11 cellular contexts compared by ENCODE assay signal in the genomic region with DNA sequence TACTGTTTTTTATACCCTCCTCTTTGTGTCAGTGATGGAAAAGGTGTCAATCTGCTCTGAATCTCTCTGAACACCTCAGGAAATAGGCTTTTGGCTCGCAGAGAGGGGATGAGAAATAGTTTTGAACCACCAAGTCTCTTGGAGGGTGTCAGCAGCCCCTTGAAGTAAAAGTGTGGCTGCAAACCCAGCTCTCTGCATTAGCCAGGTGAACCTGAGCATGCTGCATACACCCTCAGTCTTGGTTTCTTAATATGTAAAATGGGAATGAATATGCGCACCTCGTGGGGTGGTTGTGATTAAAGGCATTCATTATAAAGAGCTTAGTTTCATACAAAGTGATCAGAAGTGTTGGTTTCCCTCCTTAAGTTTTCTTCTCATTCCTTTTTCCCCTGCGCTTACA. TPM values are rescaled to one million over a fixed set of nuclear protein-coding genes. Genes with fewer than 3 reads are reported as not detected.
DNase-seq lines count a peak whose midpoint lies in the region; ATAC-seq and TF ChIP-seq lines count a peak whose summit lies in the region.
"Had no signal": no experiment of that assay in that cellular context is flagged by ENCODE, and none has a peak within 500 bp of the region (broad histone marks: within the 10 kb centered on the region; RNA-seq: fewer than 3 reads in every experiment).

No MANE protein-coding gene starts in this region.

- no peak overlapping the region for H2BK120ac ChIP-seq in trophoblast cell (ENCODE audit: insufficient read depth, low read length, poor library complexity)

- H2BK5ac ChIP-seq in trophoblast cell (ENCODE audit: low read depth, low read length, poor library complexity) = no peak overlapping the region

- H4K91ac ChIP-seq in trophoblast cell (ENCODE audit: low read depth, low read length) = no peak overlapping the region

- H3K9me3 ChIP-seq in CD4-positive, CD25-positive, alpha-beta regulatory T cell (ENCODE audit: control insufficient read depth in 2 of 2, low read length in 2 of 2) = no peaks in the 10 kb centered on the region
- H3K9me3 ChIP-seq in OCI-LY7 (ENCODE audit: low read length) = no peaks in the 10 kb centered on the region
- H3K9me3 ChIP-seq in endocrine pancreas (ENCODE audit: control insufficient read depth, low read length) = no peaks in the 10 kb centered on the region
- H3K9me3 ChIP-seq in trophoblast cell (ENCODE audit: insufficient read depth, low read depth, low read length) = no peaks in the 10 kb centered on the region
- H3K9me3 ChIP-seq: testis had no signal

- peak overlapping the region; percentile 89 for H3K4me3 ChIP-seq in CD4-positive, CD25-positive, alpha-beta regulatory T cell (ENCODE audit: low read depth, low read length)
- H3K4me3 ChIP-seq in OCI-LY7 (ENCODE audit: low read depth, low read length, poor library complexity, severe bottlenecking) (peak overlapping the region; percentile 84), endocrine pancreas (ENCODE audit: control insufficient read depth, insufficient read depth, low read length) (peak overlapping the region; percentile 89), trophoblast cell (ENCODE audit: low read depth, low read length) (no peak overlapping the region)

- POLR2A ChIA-PET in OCI-LY7 (lab: Charles Lee) = interaction anchor here (0.7 to 2.2 kb wide), 7 partner anchors 16 to 1252 kb away, joined by 3 to 14 read pairs (median 6); a partner anchor contains a TSS

- no peak overlapping the region for H3K14ac ChIP-seq in trophoblast cell (ENCODE audit: low read length)

- no peak overlapping the region for H2AK5ac ChIP-seq in trophoblast cell (ENCODE audit: low read length)

- H2BK12ac ChIP-seq in trophoblast cell (ENCODE audit: low read length) = no peak overlapping the region

- H3K27me3 Mint-ChIP-seq in CD4-positive, CD25-positive, alpha-beta regulatory T cell = peaks cover 6% of the 10 kb centered on the region
- no peaks in the 10 kb centered on the region for H3K27me3 Mint-ChIP-seq in progenitor cell of endocrine pancreas

- peaks cover 12 to 60% (median 43%) of the 10 kb centered on the region in 4 donors for H3K4me1 Mint-ChIP-seq in CD4-positive, CD25-positive, alpha-beta regulatory T cell
- peaks cover 12% of the 10 kb centered on the region for H3K4me1 Mint-ChIP-seq in progenitor cell of endocrine pancreas (ENCODE audit: low read depth)

- CTCF ChIA-PET in OCI-LY7 (lab: Charles Lee; ENCODE audit: unreplicated experiment) = no interaction called here

- H3K9me2 ChIP-seq in OCI-LY7 (ENCODE audit: insufficient read depth, low read length) = no peaks in the 10 kb centered on the region

- no peak overlapping the region for H3K18ac ChIP-seq in trophoblast cell (ENCODE audit: low read length)

- no peak overlapping the region for H3K4ac ChIP-seq in trophoblast cell (ENCODE audit: low read depth, low read length)

- peak overlapping the region; percentile 99 for H3K27ac ChIP-seq in CD4-positive, CD25-positive, alpha-beta regulatory T cell (ENCODE audit: insufficient read depth, low read length, poor library complexity, severe bottlenecking)
- peak overlapping the region; percentile 67 for H3K27ac ChIP-seq in OCI-LY7 (ENCODE audit: low read depth, low read length, poor library complexity, severe bottlenecking)
- no peak overlapping the region for H3K27ac ChIP-seq in trophoblast cell (ENCODE audit: low read depth, low read length)

- peak overlapping the region; percentile 94 for H3K9ac ChIP-seq in endocrine pancreas (ENCODE audit: control insufficient read depth, insufficient read depth, low read length)
- H3K9ac ChIP-seq in trophoblast cell (ENCODE audit: low read length) = no peak overlapping the region

- H3K23ac ChIP-seq in trophoblast cell (ENCODE audit: low read length) = no peak overlapping the region

- H3K79me2 ChIP-seq in OCI-LY7 (ENCODE audit: insufficient read depth, low read depth, low read length) = peaks cover 10% of the 10 kb centered on the region; the same call in 1 of the 2 replicates
- peaks cover 8% of the 10 kb centered on the region for H3K79me2 ChIP-seq in trophoblast cell (ENCODE audit: control insufficient read depth, insufficient read depth, low read length, poor library complexity)

- peak overlapping the region; percentile 96 to 99 (median 98) for H3K27ac Mint-ChIP-seq in CD4-positive, CD25-positive, alpha-beta regulatory T cell
- H3K27ac Mint-ChIP-seq in progenitor cell of endocrine pancreas = no peak overlapping the region

- peak overlapping the region; percentile 92 to 97 (median 94) for H3K4me3 Mint-ChIP-seq in CD4-positive, CD25-positive, alpha-beta regulatory T cell
- H3K4me3 Mint-ChIP-seq in progenitor cell of endocrine pancreas (ENCODE audit: low read depth) = peak overlapping the region; percentile 77

- H3K79me1 ChIP-seq in trophoblast cell (ENCODE audit: low read length) = peaks cover 13% of the 10 kb centered on the region

- H3K4me2 ChIP-seq in OCI-LY7 (ENCODE audit: low read length) (peak overlapping the region; percentile 86), trophoblast cell (ENCODE audit: low read length) (no peak overlapping the region)

- intact Hi-C loops in OCI-LY7 (cut with micrococcal nuclease; ENCODE audit: unreplicated experiment) = loop anchor here (2.0 kb wide), 1 partner anchor 353 kb away; a partner anchor contains a TSS

- H3K27me3 ChIP-seq in CD4-positive, CD25-positive, alpha-beta regulatory T cell (ENCODE audit: control insufficient read depth, insufficient read depth, low read length) = no peaks in the 10 kb centered on the region
- no peaks in the 10 kb centered on the region for H3K27me3 ChIP-seq in endocrine pancreas (ENCODE audit: control insufficient read depth, insufficient read depth, low read length)
- H3K27me3 ChIP-seq in trophoblast cell (ENCODE audit: insufficient read depth, low read length) = no peaks in the 10 kb centered on the region
- H3K27me3 ChIP-seq: testis had no signal

- WGBS in trophoblast cell (ENCODE audit: extremely low coverage, insufficient coverage, insufficient read length) = no CpG with 5 or more reads among the region's 4 CpGs

- peaks cover 6% of the 10 kb centered on the region for H3K36me3 ChIP-seq in CD4-positive, CD25-positive, alpha-beta regulatory T cell (ENCODE audit: control insufficient read depth, insufficient read depth, low read length)
- H3K36me3 ChIP-seq in OCI-LY7 (ENCODE audit: insufficient read depth, low read length) = 0 out of 2 replicates have a peak, but pooled peaks cover 8% of the 10 kb centered on the region
- H3K36me3 ChIP-seq in endocrine pancreas (ENCODE audit: control insufficient read depth, insufficient read depth, low read length) = no peaks in the 10 kb centered on the region
- H3K36me3 ChIP-seq in trophoblast cell (ENCODE audit: control insufficient read depth in 1 of 2, insufficient read depth in 2 of 2, low read length in 2 of 2) = no peaks in the 10 kb centered on the region

- H3K36me3 Mint-ChIP-seq in CD4-positive, CD25-positive, alpha-beta regulatory T cell = peaks cover 19% of the 10 kb centered on the region
- peaks cover 3% of the 10 kb centered on the region for H3K36me3 Mint-ChIP-seq in progenitor cell of endocrine pancreas (ENCODE audit: insufficient read depth)

- peaks cover 38% of the 10 kb centered on the region for H3K4me1 ChIP-seq in CD4-positive, CD25-positive, alpha-beta regulatory T cell (ENCODE audit: control insufficient read depth, insufficient read depth, low read length, poor library complexity, severe bottlenecking)
- H3K4me1 ChIP-seq in OCI-LY7 (ENCODE audit: insufficient read depth, low read length, poor library complexity, severe bottlenecking) (peaks cover 67% of the 10 kb centered on the region), endocrine pancreas (ENCODE audit: control insufficient read depth, insufficient read depth, low read length) (no peaks in the 10 kb centered on the region), trophoblast cell (ENCODE audit: control insufficient read depth in 1 of 2, insufficient read depth in 2 of 2, low read length in 2 of 2) (peaks cover 13 to 14% of the 10 kb centered on the region in 2 experiments)

- H3K9me3 Mint-ChIP-seq in CD4-positive, CD25-positive, alpha-beta regulatory T cell = peaks cover 0 to 3% (median 0%) of the 10 kb centered on the region in 7 donors
- no peaks in the 10 kb centered on the region for H3K9me3 Mint-ChIP-seq in progenitor cell of endocrine pancreas (ENCODE audit: low read depth)

- H4K12ac ChIP-seq in trophoblast cell (ENCODE audit: low read depth, low read length) = no peak overlapping the region

- no TSS peak for BruUV-seq in OCI-LY7 (replicated peaks; lab: Mats Ljungman, UMichigan)

- no peak for ATAC-seq in CD4-positive, CD25-positive, alpha-beta regulatory T cell (ENCODE audit: low read depth in 2 of 2)
- no peak for ATAC-seq in HG02884 (IDR thresholded peaks at IDR 0.05; ENCODE audit: unreplicated experiment)

- DNase-seq in CD4-positive, CD25-positive, alpha-beta regulatory T cell = no peak
- no peak for DNase-seq in OCI-LY7 (ENCODE audit: low spot score)
- DNase-seq in progenitor cell of endocrine pancreas (ENCODE audit: low spot score, unreplicated experiment) = no peak
- no peak for DNase-seq in NCI-H774 (lab: John Stamatoyannopoulos, UW)
- DNase-seq in NCI-H1417 treated with DMSO at 0.1 percent for 48 hours (lab: John Stamatoyannopoulos, UW) = no peak
- no peak for DNase-seq in trophoblast cell
- DNase-seq: DMS79; NK-92 treated with Interleukin-12 subunit alpha and Interleukin-12 subunit beta, amount 100 ng/mL, for 24 hours; testis had no signal

- no peak for TF ChIP-seq CTCF in OCI-LY7 (conservative IDR thresholded peaks at IDR 0.05; ENCODE audit: low read length)
- TF ChIP-seq CTCF in progenitor cell of endocrine pancreas (IDR thresholded peaks at IDR 0.05; ENCODE audit: unreplicated experiment) = no peak

- H2AFZ ChIP-seq in OCI-LY7 (ENCODE audit: low read length) (no peak overlapping the region), trophoblast cell (ENCODE audit: insufficient read depth, low read length, poor library complexity) (no peak overlapping the region)

- no peaks in the 10 kb centered on the region for H4K20me1 ChIP-seq in OCI-LY7 (ENCODE audit: insufficient read depth, low read length)

- no peak overlapping the region for H4K8ac ChIP-seq in trophoblast cell (ENCODE audit: low read depth, low read length)

RNA-seq across cellular contexts. Expression of a gene that starts 1.4 kb away (rescaled TPM):
- total RNA-seq in CD4-positive, CD25-positive, alpha-beta regulatory T cell = 25.9 TPM
- 10 to 100 TPM; 31.3 to 42.9 (median 35.4) TPM for polyA plus RNA-seq in CD4-positive, CD25-positive, alpha-beta regulatory T cell
- total RNA-seq in OCI-LY7 (2014; rRNA removed; shearing (Covaris generic)) = 3.4 and 3.5 TPM in 2 replicates
- total RNA-seq in OCI-LY7 (2022) (11.9 and 12.5 TPM in 2 replicates), progenitor cell of endocrine pancreas (16.2 and 19.6 TPM in 2 replicates)
- polyA plus RNA-seq in trophoblast cell (2013) = 8.5 and 8.7 TPM in 2 replicates

RNA-seq across cellular contexts. Expression of a gene that starts 39.7 kb away (rescaled TPM):
- 3.3 TPM for total RNA-seq in CD4-positive, CD25-positive, alpha-beta regulatory T cell
- polyA plus RNA-seq in CD4-positive, CD25-positive, alpha-beta regulatory T cell = under 1 TPM in 3 of 4 donors, not detected in 1; 0.13 to 0.49 (median 0.16) TPM
- 0.41 and 0.75 TPM in 2 replicates for total RNA-seq in OCI-LY7 (2014; rRNA removed; shearing (Covaris generic))
- total RNA-seq in OCI-LY7 (2022) = 0.46 and 0.90 TPM in 2 replicates
- total RNA-seq in progenitor cell of endocrine pancreas = 1.3 and 1.5 TPM in 2 replicates
- 0.01 and 0.03 TPM in 2 replicates for polyA plus RNA-seq in trophoblast cell (2013)

RNA-seq across cellular contexts. Expression of a gene that starts 56.5 kb away (rescaled TPM):
- total RNA-seq in CD4-positive, CD25-positive, alpha-beta regulatory T cell = not detected
- not detected for polyA plus RNA-seq in CD4-positive, CD25-positive, alpha-beta regulatory T cell
- total RNA-seq in OCI-LY7 (2014; rRNA removed; shearing (Covaris generic)) = not detected in 2 replicates
- total RNA-seq in OCI-LY7 (2022) (not detected in 2 replicates), progenitor cell of endocrine pancreas (not detected in 2 replicates)
- 0.04 TPM in 1 of 2 replicates, not detected in the other for polyA plus RNA-seq in trophoblast cell (2013)
